ENCODE assay signal across 20 cellular contexts in genomic region chr5:88897748-88898147, GRCh38. TPM values are rescaled to one million over a fixed set of nuclear protein-coding genes. Genes with fewer than 3 reads are reported as not detected.
DNase-seq lines count a peak whose midpoint lies in the region; ATAC-seq and TF ChIP-seq lines count a peak whose summit lies in the region.
"Had no signal": no experiment of that assay in that cellular context is flagged by ENCODE, and none has a peak within 500 bp of the region (broad histone marks: within the 10 kb centered on the region; RNA-seq: fewer than 3 reads in every experiment).

No MANE protein-coding gene starts in this region.

- no peak overlapping the region for H3K23ac ChIP-seq in H9 (ENCODE audit: insufficient read length, low read depth, low read length)

- no peak overlapping the region for H4K5ac ChIP-seq in H9 (ENCODE audit: insufficient read length, low read depth, low read length)

- H3K36me3 Mint-ChIP-seq in H9 (ENCODE audit: insufficient read depth in 1 of 3, low read depth in 3 of 3) (no peaks in the 10 kb centered on the region), endodermal cell (ENCODE audit: low read depth) (no peaks in the 10 kb centered on the region)
- H3K36me3 Mint-ChIP-seq: CD4-positive, CD25-positive, alpha-beta regulatory T cell; CD8-positive, alpha-beta memory T cell; IgD-negative memory B cell had no signal

- H3K4me2 ChIP-seq in H9 (ENCODE audit: insufficient read depth, insufficient read length, low read length): no peak overlapping the region

- H3K27me3 Mint-ChIP-seq in H9 (ENCODE audit: low read depth): no peaks in the 10 kb centered on the region
- no peaks in the 10 kb centered on the region for H3K27me3 Mint-ChIP-seq in endodermal cell (ENCODE audit: insufficient read depth)
- H3K27me3 Mint-ChIP-seq: CD4-positive, CD25-positive, alpha-beta regulatory T cell; IgD-negative memory B cell had no signal

- H3K56ac ChIP-seq in H9 (ENCODE audit: insufficient read length, low read depth, low read length): no peak overlapping the region

- H3K4me1 Mint-ChIP-seq in H9 (peaks cover 32 to 34% of the 10 kb centered on the region in 2 experiments), endodermal cell (peaks cover under 1% of the 10 kb centered on the region)
- H3K4me1 Mint-ChIP-seq: CD4-positive, CD25-positive, alpha-beta regulatory T cell; CD8-positive, alpha-beta memory T cell had no signal

- no peaks in the 10 kb centered on the region for H3K79me2 ChIP-seq in H9 (ENCODE audit: insufficient read depth, low read length)

- intact Hi-C loops in gastrocnemius medialis (cut with DNase I; ENCODE audit: low total_unique reads): no loop called here
- intact Hi-C loops in esophagus squamous epithelium (cut with DNase I): no loop called here

- no peak overlapping the region for H2BK12ac ChIP-seq in H9 (ENCODE audit: insufficient read length, low read depth, low read length)

- TF ChIP-seq POLR2A in gastrocnemius medialis (IDR thresholded peaks at IDR 0.05) (no peak), esophagus squamous epithelium (IDR thresholded peaks at IDR 0.05) (no peak)

- no peaks in the 10 kb centered on the region for H4K20me1 ChIP-seq in H9 (ENCODE audit: control insufficient read depth, insufficient read depth, insufficient read length)

- no CpG with 5 or more reads among the region's 1 CpG for WGBS in H9 (ENCODE audit: extremely low coverage, insufficient read length, low lambda C conversion rate)
- 64% methylated on average over 1 of the region's 1 CpG; no CpG with 5 or more reads in 1 of the 2 experiments for WGBS in endodermal cell (ENCODE audit: insufficient coverage in 1 of 2, insufficient read length in 1 of 2), 2 experiments
- 77% methylated on average over 1 of the region's 1 CpG for WGBS in esophagus squamous epithelium, 2 donors

- H3K27ac ChIP-seq in H9 (ENCODE audit: insufficient read length, low read depth, low read length) (no peak overlapping the region), endodermal cell (ENCODE audit: low read depth, low read length) (no peak overlapping the region), gastrocnemius medialis (peak overlapping the region; percentile 86 to 96 (median 94)), esophagus squamous epithelium (no peak overlapping the region)

- ATAC-seq in gastrocnemius medialis: no peak

- H3K18ac ChIP-seq in H9 (ENCODE audit: insufficient read length, low read depth, low read length): no peak overlapping the region

- H2BK15ac ChIP-seq in H9 (ENCODE audit: low read depth, low read length): no peak overlapping the region

- no peak overlapping the region for H3K4ac ChIP-seq in H9 (ENCODE audit: low read depth, low read length)

- no peak overlapping the region for H2AFZ ChIP-seq in H9 (ENCODE audit: low read length)

- H3K27ac Mint-ChIP-seq in H9 (peak overlapping the region in 2 of 3 experiments; percentile 90 to 96; a peak in 5 of 7 replicates), endodermal cell (no peak overlapping the region)
- H3K27ac Mint-ChIP-seq: CD4-positive, CD25-positive, alpha-beta regulatory T cell; CD8-positive, alpha-beta memory T cell; IgD-negative memory B cell had no signal

- H3K9me3 ChIP-seq in H9 (ENCODE audit: control insufficient read depth, low read depth, low read length) (no peaks in the 10 kb centered on the region), endodermal cell (ENCODE audit: control insufficient read depth, low read length) (no peaks in the 10 kb centered on the region), gastrocnemius medialis (no peaks in the 10 kb centered on the region), esophagus squamous epithelium (no peaks in the 10 kb centered on the region)
- H3K9me3 ChIP-seq: BE2C had no signal

- H3K4me1 ChIP-seq in H9 (ENCODE audit: insufficient read depth, low read length) (peaks cover 5% of the 10 kb centered on the region; the same call in 1 of the 2 replicates), endodermal cell (ENCODE audit: control insufficient read depth, insufficient read depth, low read length) (no peaks in the 10 kb centered on the region), gastrocnemius medialis (peaks cover 33 to 59% of the 10 kb centered on the region in 2 donors), esophagus squamous epithelium (no peaks in the 10 kb centered on the region)
- H3K4me1 ChIP-seq: BE2C had no signal

- H4K8ac ChIP-seq in H9 (replicated peaks; ENCODE audit: insufficient read length, low read depth, low read length): no peak overlapping the region

- H3K36me3 ChIP-seq in endodermal cell (ENCODE audit: control insufficient read depth, insufficient read depth, low read length): no peaks in the 10 kb centered on the region
- no peaks in the 10 kb centered on the region for H3K36me3 ChIP-seq in gastrocnemius medialis
- H3K36me3 ChIP-seq in esophagus squamous epithelium: no peaks in the 10 kb centered on the region
- H3K36me3 ChIP-seq: BE2C had no signal

- no peak overlapping the region; a peak in 1 of 5 replicates for H3K4me3 Mint-ChIP-seq in H9
- no peak overlapping the region for H3K4me3 Mint-ChIP-seq in endodermal cell
- H3K4me3 Mint-ChIP-seq: CD4-positive, CD25-positive, alpha-beta regulatory T cell; CD8-positive, alpha-beta memory T cell; IgD-negative memory B cell had no signal

- no peak overlapping the region for H4K91ac ChIP-seq in H9 (ENCODE audit: insufficient read length, low read depth, low read length)

- in situ Hi-C loops in gastrocnemius medialis (cut with MboI; ENCODE audit: low sequenced_read_pairs in 4 of 4): loop anchor here in 1 of 4 donors (25.0 kb wide), 1 partner anchor 160 kb away; no protein-coding TSS in a partner anchor

- H2BK120ac ChIP-seq in H9 (ENCODE audit: low read depth, low read length, poor library complexity, severe bottlenecking): no peak overlapping the region

- H3K27me3 ChIP-seq in H9 (ENCODE audit: insufficient read depth, low read length) (no peaks in the 10 kb centered on the region), endodermal cell (ENCODE audit: control insufficient read depth, insufficient read depth, low read length, poor library complexity, severe bottlenecking) (no peaks in the 10 kb centered on the region), gastrocnemius medialis (no peaks in the 10 kb centered on the region), esophagus squamous epithelium (no peaks in the 10 kb centered on the region)

- TF ChIP-seq CTCF in H9 (conservative IDR thresholded peaks at IDR 0.05): no peak
- TF ChIP-seq CTCF in endodermal cell (conservative IDR thresholded peaks at IDR 0.05): no peak
- TF ChIP-seq CTCF in gastrocnemius medialis (IDR thresholded peaks at IDR 0.05 in 4 of 5, conservative IDR thresholded peaks at IDR 0.05 in 1 of 5): no peak
- no peak for TF ChIP-seq CTCF in esophagus squamous epithelium (IDR thresholded peaks at IDR 0.05)

- no peaks in the 10 kb centered on the region for H3K79me1 ChIP-seq in H9 (ENCODE audit: insufficient read depth, low read depth, low read length, poor library complexity, severe bottlenecking)

- no peak overlapping the region for H2BK20ac ChIP-seq in H9 (ENCODE audit: low read depth, low read length, poor library complexity, severe bottlenecking)

- no peak overlapping the region for H3K4me3 ChIP-seq in endodermal cell (ENCODE audit: low read length)
- H3K4me3 ChIP-seq in gastrocnemius medialis: peak overlapping the region in 3 of 4 donors; percentile 40 to 50 (median 41)
- no peak overlapping the region for H3K4me3 ChIP-seq in esophagus squamous epithelium

- H3K9ac ChIP-seq in H9 (ENCODE audit: extremely low read depth, insufficient read length, low read length) (no peak overlapping the region), endodermal cell (ENCODE audit: extremely low read depth, low read length, poor library complexity, severe bottlenecking) (no peak overlapping the region)

- DNase-seq in H9 (peak; percentile 75), endodermal cell (peak; percentile 60), iPS-NIHi7 (ENCODE audit: extremely low spot score) (peak; percentile 31), gastrocnemius medialis (no peak), AML-193 (lab: John Stamatoyannopoulos, UW) (no peak), activated T-cell treated with anti-CD3 and anti-CD28 coated beads for 4 hours (no peak), esophagus squamous epithelium (lab: John Stamatoyannopoulos, UW) (no peak), GM03348 (ENCODE audit: low spot score) (no peak)
- DNase-seq: BE2C; C1 segment of cervical spinal cord; CD4-positive, CD25-positive, alpha-beta regulatory T cell; CD8-positive, alpha-beta memory T cell; COR-L47; DMS153; DMS79; GDM1; GOT3; HCEC 1CT; KBM-7 had no signal

- H3K9me3 Mint-ChIP-seq in H9: no peaks in the 10 kb centered on the region
- no peaks in the 10 kb centered on the region for H3K9me3 Mint-ChIP-seq in endodermal cell
- H3K9me3 Mint-ChIP-seq: IgD-negative memory B cell had no signal

- H2AK5ac ChIP-seq in H9 (ENCODE audit: insufficient read length, low read length): no peak overlapping the region

- no peak overlapping the region for H3T11ph ChIP-seq in H9 (ENCODE audit: low read length)

- H3K14ac ChIP-seq in H9 (ENCODE audit: insufficient read depth, low read length): no peak overlapping the region

- H2BK5ac ChIP-seq in H9 (ENCODE audit: insufficient read length, low read length): no peak overlapping the region

- H3K23me2 ChIP-seq in H9 (ENCODE audit: insufficient read length, low read depth, low read length, poor library complexity, severe bottlenecking): no peaks in the 10 kb centered on the region

RNA-seq across cellular contexts. Expression of gene MEF2C, which starts 14.8 kb away (rescaled TPM):
- total RNA-seq in H9 (2021): 0.11 and 0.20 TPM in 2 replicates
- total RNA-seq in endodermal cell: under 1 TPM; 0.64 to 0.86 TPM
- 6.9 TPM for polyA plus RNA-seq in endodermal cell (2013, experiment 1 of 2)
- 6.1 TPM for polyA plus RNA-seq in endodermal cell (2013, experiment 2 of 2)
- 100 to 1,000 TPM in 3 of 4 donors, 10 to 100 TPM in 1; 63.8 to 192 (median 128) TPM for total RNA-seq in gastrocnemius medialis
- 10 to 100 TPM in 2 of 4 donors, 1 to 10 TPM in 2; 3.1 to 17.5 (median 9.9) TPM for total RNA-seq in esophagus squamous epithelium
- polyA plus RNA-seq: CD8-positive, alpha-beta memory T cell had no signal

Comparison
In these comparisons a context has a peak if more than half of its experiments do, and no peak if none do; other contexts are left out.
1. DNase-seq: peak in H9 (single experiment), endodermal cell (single experiment) and iPS-NIHi7 (single experiment); none in gastrocnemius medialis (0 of 2), AML-193 (0 of 2), activated T-cell treated with anti-CD3 and anti-CD28 coated beads for 4 hours (single experiment), esophagus squamous epithelium (single experiment) and GM03348 (single experiment).
2. H3K27ac ChIP-seq: peak in gastrocnemius medialis (4 of 4); none in H9 (single experiment), endodermal cell (single experiment) and esophagus squamous epithelium (0 of 4).
3. H3K4me3 ChIP-seq: peak in gastrocnemius medialis (3 of 4); none in endodermal cell (single experiment) and esophagus squamous epithelium (0 of 4).